ENCODE assay signal across 8 cellular contexts in genomic region chr3:181712505-181713299, GRCh38. TPM values are rescaled to one million over a fixed set of nuclear protein-coding genes. Genes with fewer than 3 reads are reported as not detected.
A peak's percentile ranks its signal among the peaks of the same experiment; 100 is the strongest.
DNase-seq lines count a peak whose midpoint lies in the region; ATAC-seq and TF ChIP-seq lines count a peak whose summit lies in the region.

No MANE protein-coding gene starts in this region.

- H3K9me3 Mint-ChIP-seq in neural progenitor cell, result peaks cover 3% of the 10 kb centered on the region

- H3K9ac ChIP-seq in colonic mucosa (ENCODE audit: low read depth in 2 of 2, low read length in 2 of 2) (no peak overlapping the region), neural progenitor cell (peak overlapping the region; percentile 83)

- H3K4me3 ChIP-seq in colonic mucosa (peak overlapping the region; percentile 21), neural progenitor cell (peak overlapping the region; percentile 98)

- peaks cover 5% of the 10 kb centered on the region for H3K27me3 Mint-ChIP-seq in neural progenitor cell (ENCODE audit: insufficient read depth, low read depth)

- peaks cover 59% of the 10 kb centered on the region for H4K20me1 ChIP-seq in neural progenitor cell (ENCODE audit: low read depth)

- no peak for TF ChIP-seq CTCF in colonic mucosa (IDR thresholded peaks at IDR 0.05)
- TF ChIP-seq CTCF in neural progenitor cell (IDR thresholded peaks at IDR 0.05), result no peak

- H3K27me3 ChIP-seq in colonic mucosa (peaks cover 94% of the 10 kb centered on the region), neural progenitor cell (no peaks in the 10 kb centered on the region)

- H3K9me3 ChIP-seq in colonic mucosa, result no peaks in the 10 kb centered on the region
- H3K9me3 ChIP-seq in neural progenitor cell (ENCODE audit: low read depth), result no peaks in the 10 kb centered on the region

- H3K36me3 Mint-ChIP-seq in neural progenitor cell, result peaks cover 32% of the 10 kb centered on the region

- intact Hi-C loops in colonic mucosa (cut with DNase I), result loop anchor here (5.0 kb wide), 1 partner anchor 970 kb away; no protein-coding TSS in a partner anchor

- no peak overlapping the region for H3K4me3 Mint-ChIP-seq in neural progenitor cell

- peaks cover 100% of the 10 kb centered on the region for H3F3A ChIP-seq in neural progenitor cell (ENCODE audit: low read depth)

- H3K27ac ChIP-seq in colonic mucosa (no peak overlapping the region), neural progenitor cell (peak overlapping the region; percentile 99)

- H3K4me1 ChIP-seq in colonic mucosa, result peaks cover 3% of the 10 kb centered on the region
- peaks cover 28% of the 10 kb centered on the region for H3K4me1 ChIP-seq in neural progenitor cell

- H3K27ac Mint-ChIP-seq in neural progenitor cell, result peak overlapping the region; percentile 99

- DNase-seq in COR-L47 (lab: John Stamatoyannopoulos, UW) (peak; percentile 66), NCI-H2196 (lab: John Stamatoyannopoulos, UW; ENCODE audit: unreplicated experiment) (peak; percentile 42), colonic mucosa (no peak), neural progenitor cell (ENCODE audit: low spot score) (peak; percentile 73)

- no peak for ATAC-seq in HG02798 (IDR thresholded peaks at IDR 0.05; ENCODE audit: poor library complexity, unreplicated experiment)
- ATAC-seq in GM18520 (IDR thresholded peaks at IDR 0.05; ENCODE audit: unreplicated experiment), result no peak
- ATAC-seq in GM21529 (IDR thresholded peaks at IDR 0.05; ENCODE audit: unreplicated experiment), result no peak
- ATAC-seq in GM21381 (IDR thresholded peaks at IDR 0.05; ENCODE audit: unreplicated experiment), result no peak

- H3K4me2 ChIP-seq in neural progenitor cell, result peak overlapping the region; percentile 99

- H3K36me3 ChIP-seq in colonic mucosa (no peaks in the 10 kb centered on the region), neural progenitor cell (peaks cover 41% of the 10 kb centered on the region)

- no peak overlapping the region for H2AFZ ChIP-seq in neural progenitor cell (replicated peaks)

- H3K79me2 ChIP-seq in neural progenitor cell (ENCODE audit: low read depth), result peaks cover 94% of the 10 kb centered on the region

- H3K4me1 Mint-ChIP-seq in neural progenitor cell, result peaks cover 31% of the 10 kb centered on the region

RNA-seq across cellular contexts. Expression of gene SOX2, which starts 1.0 kb away (rescaled TPM):
- under 1 TPM; 0.25 to 0.35 TPM for total RNA-seq in colonic mucosa
- total RNA-seq in neural progenitor cell (ENCODE audit: low replicate concordance), result 584 and 605 TPM in 2 replicates

Comparison
In these comparisons a context has a peak if more than half of its experiments do, and no peak if none do; other contexts are left out.
1. RNA of gene SOX2, which starts 1.0 kb away (total RNA-seq): 584 to 605 TPM in neural progenitor cell; 0.25 to 0.35 TPM in colonic mucosa; every median in the first group is over 100 times any median in the second.